17 cellular contexts compared by ENCODE assay signal in the genomic region with DNA sequence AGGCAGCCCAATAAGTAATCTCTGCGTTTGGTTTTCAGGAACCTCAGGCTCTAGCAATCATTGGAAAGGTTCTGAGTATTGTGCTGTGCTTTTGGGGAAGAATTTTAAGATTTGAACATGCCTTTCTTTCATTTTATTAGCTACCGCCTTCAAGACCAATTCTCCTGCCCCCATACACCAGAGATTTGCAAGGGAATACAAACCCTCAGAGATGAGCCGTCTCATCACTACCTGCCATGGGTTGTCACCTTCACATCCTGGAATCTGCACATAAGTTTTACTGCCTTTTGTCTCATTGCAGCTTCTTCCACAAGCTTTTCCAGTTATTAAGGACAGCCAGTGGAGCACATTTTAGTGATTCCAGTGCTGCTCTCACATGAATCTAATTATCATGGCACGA. TPM values are rescaled to one million over a fixed set of nuclear protein-coding genes. Genes with fewer than 3 reads are reported as not detected.
A peak's percentile ranks its signal among the peaks of the same experiment; 100 is the strongest.
DNase-seq lines count a peak whose midpoint lies in the region; ATAC-seq, FAIRE-seq and TF ChIP-seq lines count a peak whose summit lies in the region.
"Had no signal": no experiment of that assay in that cellular context is flagged by ENCODE, and none has a peak within 500 bp of the region (broad histone marks: within the 10 kb centered on the region; RNA-seq: fewer than 3 reads in every experiment).

No MANE protein-coding gene starts in this region.

- intact Hi-C loops in GM12878 (cut with micrococcal nuclease; ENCODE audit: unreplicated experiment) = no loop called here

- no peak for TF ChIP-seq EP300 in GM12878 (IDR thresholded peaks at IDR 0.05; ENCODE audit: borderline replicate concordance in 1 of 2, control insufficient read depth in 1 of 2, low read depth in 2 of 2, low read length in 2 of 2)

- no peak for TF ChIP-seq RAD21 in GM12878 (IDR thresholded peaks at IDR 0.05; ENCODE audit: insufficient read depth, low read depth, low read length)

- no peaks in the 10 kb centered on the region for H3K36me3 ChIP-seq in GM12878 (ENCODE audit: control insufficient read depth in 2 of 2, insufficient read depth in 2 of 2, low read length in 1 of 2)
- H3K36me3 ChIP-seq: BLaER1 had no signal

- no peak overlapping the region for H3K27ac Mint-ChIP-seq in activated naive CD8-positive, alpha-beta T cell
- H3K27ac Mint-ChIP-seq in activated naive CD8-positive, alpha-beta T cell treated with anti-CD3 and anti-CD28 coated beads for 36 hours = no peak overlapping the region
- H3K27ac Mint-ChIP-seq in nephron progenitor cell = peak overlapping the region; percentile 71
- H3K27ac Mint-ChIP-seq: CD14-positive monocyte; CD4-positive, alpha-beta memory T cell had no signal

- H3K4me2 ChIP-seq in GM12878 (ENCODE audit: control insufficient read depth, insufficient read depth) = peak overlapping the region; percentile 41
- H3K4me2 ChIP-seq: BLaER1 had no signal

- POLR2A ChIA-PET in GM12878 (lab: Charles Lee) = no interaction called here

- H3K4me3 Mint-ChIP-seq in activated naive CD8-positive, alpha-beta T cell = peak overlapping the region; percentile 4
- no peak overlapping the region for H3K4me3 Mint-ChIP-seq in activated naive CD8-positive, alpha-beta T cell treated with anti-CD3 and anti-CD28 coated beads for 36 hours
- no peak overlapping the region for H3K4me3 Mint-ChIP-seq in nephron progenitor cell
- H3K4me3 Mint-ChIP-seq: CD14-positive monocyte; CD4-positive, alpha-beta memory T cell had no signal

- H3K9me3 Mint-ChIP-seq in activated naive CD8-positive, alpha-beta T cell (ENCODE audit: low read depth) = no peaks in the 10 kb centered on the region
- no peaks in the 10 kb centered on the region for H3K9me3 Mint-ChIP-seq in activated naive CD8-positive, alpha-beta T cell treated with anti-CD3 and anti-CD28 coated beads for 36 hours
- H3K9me3 Mint-ChIP-seq in nephron progenitor cell = no peaks in the 10 kb centered on the region
- H3K9me3 Mint-ChIP-seq: CD14-positive monocyte; CD4-positive, alpha-beta memory T cell had no signal

- H3K9me3 ChIP-seq in GM12878 (replicated peaks; ENCODE audit: control insufficient read depth, insufficient read depth, low read length) = no peaks in the 10 kb centered on the region
- H3K9me3 ChIP-seq: BLaER1 had no signal

- DNase-seq in activated naive CD8-positive, alpha-beta T cell treated with anti-CD3 and anti-CD28 coated beads for 36 hours = no peak
- no peak for DNase-seq in GM12878 (ENCODE audit: low read depth, low spot score)
- DNase-seq in nephron progenitor cell = no peak
- no peak for DNase-seq in NCI-H1417 (lab: John Stamatoyannopoulos, UW)
- DNase-seq in superior temporal gyrus (ENCODE audit: extremely low spot score) = no peak
- DNase-seq in NCI-H1436 treated with DMSO at 0.1 percent for 48 hours (lab: John Stamatoyannopoulos, UW) = no peak
- DNase-seq: 8988T; Calu3; CD4-positive, alpha-beta memory T cell; DMS79 treated with DMSO at 0.1 percent for 48 hours; GF-D8; HCEC 1CT had no signal

- RAD21 ChIA-PET in GM12878 (lab: Charles Lee; ENCODE audit: unreplicated experiment) = interaction anchor here (0.7 to 1.1 kb wide), 6 partner anchors 10 to 431 kb away, joined by 3 to 4 read pairs (median 3); no protein-coding TSS in a partner anchor

- H3K4me1 Mint-ChIP-seq in activated naive CD8-positive, alpha-beta T cell (ENCODE audit: low read depth) = peaks cover 28% of the 10 kb centered on the region
- peaks cover 46% of the 10 kb centered on the region for H3K4me1 Mint-ChIP-seq in activated naive CD8-positive, alpha-beta T cell treated with anti-CD3 and anti-CD28 coated beads for 36 hours
- peaks cover 5% of the 10 kb centered on the region for H3K4me1 Mint-ChIP-seq in nephron progenitor cell

- no peak overlapping the region for H3K4me3 ChIP-seq in GM12878
- H3K4me3 ChIP-seq: BLaER1 had no signal

- no peak for FAIRE-seq in GM12878 (lab: Jason Lieb, UNC)
- FAIRE-seq: H54 had no signal

- no peak for ATAC-seq in GM12878

- TF ChIP-seq POLR2A in GM12878 (IDR thresholded peaks at IDR 0.05; ENCODE audit: low read depth, low read length) = no peak

- SMC1A ChIA-PET in GM12878 (lab: Charles Lee; ENCODE audit: uncharacterized antibody, unreplicated experiment) = interaction anchor here (0.7 to 1.2 kb wide), 4 partner anchors 17 to 434 kb away, joined by 3 to 5 read pairs (median 4); no protein-coding TSS in a partner anchor

- no peak overlapping the region for H3K9ac ChIP-seq in GM12878 (ENCODE audit: control insufficient read depth, insufficient read depth, low read length)
- H3K9ac ChIP-seq: BLaER1 had no signal

- H3K27me3 ChIP-seq in GM12878 (replicated peaks in 1 of 2; ENCODE audit: control insufficient read depth in 2 of 2, insufficient read depth in 2 of 2, low read length in 1 of 2) = peaks cover 2 to 13% of the 10 kb centered on the region in 2 experiments; a peak in 2 of 4 replicates
- H3K27me3 ChIP-seq: BLaER1 had no signal

- H4K20me1 ChIP-seq in GM12878 (ENCODE audit: control insufficient read depth, insufficient read depth) = no peaks in the 10 kb centered on the region; the same call in 1 of the 2 replicates
- H4K20me1 ChIP-seq: BLaER1 had no signal

- CTCF ChIA-PET in GM12878 (lab: Yijun Ruan, JAX) = interaction anchor here (0.8 to 0.9 kb wide), 2 partner anchors 131 to 401 kb away, joined by 3 read pairs; no protein-coding TSS in a partner anchor

- H3K79me2 ChIP-seq in GM12878 (ENCODE audit: control insufficient read depth, insufficient read depth, low read length) = no peaks in the 10 kb centered on the region

- no peak overlapping the region for H2AFZ ChIP-seq in GM12878 (ENCODE audit: control insufficient read depth, low read depth, low read length)

- WGBS in GM12878 (ENCODE audit: insufficient coverage, insufficient replicate concordance, low lambda C conversion rate, missing lambda C conversion rate) = 30% methylated on average over 4 of the region's 4 CpGs

- H3K27ac ChIP-seq in GM12878 (ENCODE audit: control insufficient read depth, insufficient read depth) = no peak overlapping the region
- H3K27ac ChIP-seq: BLaER1 had no signal

- H3K27me3 Mint-ChIP-seq in activated naive CD8-positive, alpha-beta T cell = peaks cover 9% of the 10 kb centered on the region
- peaks cover 45% of the 10 kb centered on the region for H3K27me3 Mint-ChIP-seq in activated naive CD8-positive, alpha-beta T cell treated with anti-CD3 and anti-CD28 coated beads for 36 hours
- no peaks in the 10 kb centered on the region for H3K27me3 Mint-ChIP-seq in nephron progenitor cell (ENCODE audit: low read depth, poor library complexity)

- no peak for TF ChIP-seq CTCF in GM12878 (IDR thresholded peaks at IDR 0.05 in 2 of 3, conservative IDR thresholded peaks at IDR 0.05 in 1 of 3; ENCODE audit: control insufficient read depth in 2 of 3, extremely low read depth in 1 of 3, insufficient read depth in 1 of 3, low read depth in 3 of 3, low read length in 3 of 3)
- TF ChIP-seq CTCF in nephron progenitor cell (IDR thresholded peaks at IDR 0.05) = no peak

- H3K36me3 Mint-ChIP-seq in activated naive CD8-positive, alpha-beta T cell = no peaks in the 10 kb centered on the region
- no peaks in the 10 kb centered on the region for H3K36me3 Mint-ChIP-seq in activated naive CD8-positive, alpha-beta T cell treated with anti-CD3 and anti-CD28 coated beads for 36 hours
- H3K36me3 Mint-ChIP-seq in nephron progenitor cell (ENCODE audit: low read depth) = no peaks in the 10 kb centered on the region
- H3K36me3 Mint-ChIP-seq: CD14-positive monocyte; CD4-positive, alpha-beta memory T cell had no signal

- in situ Hi-C loops in GM12878 (cut with MboI) = no loop called here

- no TSS peak for BruUV-seq in GM12878 (replicated peaks; lab: Mats Ljungman, UMichigan)

- H3K4me1 ChIP-seq in GM12878 (ENCODE audit: control insufficient read depth, insufficient read depth, low read length) = peaks cover 18% of the 10 kb centered on the region

RNA-seq across cellular contexts. Expression of gene TMED7, which starts 11.7 kb away (rescaled TPM):
- total RNA-seq in activated naive CD8-positive, alpha-beta T cell treated with anti-CD3 and anti-CD28 coated beads for 36 hours = 10 to 100 TPM; 41.5 to 41.6 TPM
- 43.2 and 44.6 TPM in 2 replicates for total RNA-seq in GM12878 (2013; cell fraction: nucleolus; rRNA removed)
- total RNA-seq in GM12878 (2014; rRNA removed) = 21.9 and 28.3 TPM in 2 replicates
- 26.0 and 26.2 TPM in 2 replicates for total RNA-seq in GM12878 (2014; rRNA removed; fragmentation: Illumina TruSeq; extraction: Trizol)
- 35.6 and 37.0 TPM in 2 replicates for total RNA-seq in GM12878 (2021)
- 7.4 TPM for polyA plus RNA-seq in GM12878 (2011; ENCODE audit: low read depth)
- 24.3 and 37.2 TPM in 2 replicates for polyA plus RNA-seq in GM12878 (2011; rRNA removed)
- polyA plus RNA-seq in GM12878 (2011; cell fraction: cytosol; rRNA removed) = 17.2 and 25.6 TPM in 2 replicates
- 8.5 and 12.6 TPM in 2 replicates for polyA plus RNA-seq in GM12878 (2011; cell fraction: nucleus; rRNA removed)
- 17.9 and 23.0 TPM in 2 replicates for polyA plus RNA-seq in GM12878 (2012)
- 18.8 and 26.9 TPM in 2 replicates for polyA plus RNA-seq in GM12878 (2014; fragmentation: Illumina TruSeq; extraction: Trizol)
- 10 to 100 TPM in 1 of 2 experiments, 1 to 10 TPM in 1; 8.0 to 10.3 TPM for polyA plus RNA-seq in GM12878 (2014; fragmentation: Nextera tagmentation; extraction: Ambion mirVana)
- 26.0 and 37.3 TPM in 2 replicates for polyA plus RNA-seq in GM12878 (2014; rRNA removed)
- polyA plus RNA-seq in GM12878 (2016; fragmentation: Nextera tagmentation; extraction: Ambion mirVana) = 10 to 100 TPM; 29.1 to 29.7 TPM
- polyA minus RNA-seq in GM12878 (2011; rRNA and poly(A)+ RNA removed) = 15.8 and 23.5 TPM in 2 replicates
- polyA minus RNA-seq in GM12878 (2011; cell fraction: cytosol; rRNA and poly(A)+ RNA removed) = 10.3 and 13.8 TPM in 2 replicates
- polyA minus RNA-seq in GM12878 (2011; cell fraction: nucleus; rRNA and poly(A)+ RNA removed) = 13.1 and 22.6 TPM in 2 replicates

RNA-seq across cellular contexts. Expression of gene TICAM2, which starts 35.2 kb away (rescaled TPM):
- 1 to 10 TPM in 1 of 2 experiments, under 1 TPM in 1; 0.82 to 1.1 TPM for total RNA-seq in activated naive CD8-positive, alpha-beta T cell treated with anti-CD3 and anti-CD28 coated beads for 36 hours
- 1.2 TPM in 2 replicates for total RNA-seq in GM12878 (2013; cell fraction: nucleolus; rRNA removed)
- total RNA-seq in GM12878 (2014; rRNA removed) = 2.5 and 3.5 TPM in 2 replicates
- total RNA-seq in GM12878 (2014; rRNA removed; fragmentation: Illumina TruSeq; extraction: Trizol) = 5.9 and 6.3 TPM in 2 replicates
- 5.6 and 6.2 TPM in 2 replicates for total RNA-seq in GM12878 (2021)
- polyA plus RNA-seq in GM12878 (2011; ENCODE audit: low read depth) = 2.9 TPM
- 0.12 and 0.14 TPM in 2 replicates for polyA plus RNA-seq in GM12878 (2011; rRNA removed)
- 0.10 and 0.16 TPM in 2 replicates for polyA plus RNA-seq in GM12878 (2011; cell fraction: cytosol; rRNA removed)
- polyA plus RNA-seq in GM12878 (2011; cell fraction: nucleus; rRNA removed) = 0.13 and 0.31 TPM in 2 replicates
- polyA plus RNA-seq in GM12878 (2012) = 2.6 and 4.1 TPM in 2 replicates
- 7.0 and 7.9 TPM in 2 replicates for polyA plus RNA-seq in GM12878 (2014; fragmentation: Illumina TruSeq; extraction: Trizol)
- 1 to 10 TPM; 1.8 to 2.3 TPM for polyA plus RNA-seq in GM12878 (2014; fragmentation: Nextera tagmentation; extraction: Ambion mirVana)
- 2.5 and 2.7 TPM in 2 replicates for polyA plus RNA-seq in GM12878 (2014; rRNA removed)
- 1 to 10 TPM; 3.3 to 4.3 TPM for polyA plus RNA-seq in GM12878 (2016; fragmentation: Nextera tagmentation; extraction: Ambion mirVana)
- polyA minus RNA-seq in GM12878 (2011; rRNA and poly(A)+ RNA removed) = 0.05 TPM in 1 of 2 replicates, not detected in the other
- polyA minus RNA-seq in GM12878 (2011; cell fraction: cytosol; rRNA and poly(A)+ RNA removed) = 0.31 and 0.40 TPM in 2 replicates
- 0.97 and 1.1 TPM in 2 replicates for polyA minus RNA-seq in GM12878 (2011; cell fraction: nucleus; rRNA and poly(A)+ RNA removed)
- total RNA-seq: HT-29 had no signal
